Comparison of ENCODE assay signal across 21 cellular contexts in the genomic region with DNA sequence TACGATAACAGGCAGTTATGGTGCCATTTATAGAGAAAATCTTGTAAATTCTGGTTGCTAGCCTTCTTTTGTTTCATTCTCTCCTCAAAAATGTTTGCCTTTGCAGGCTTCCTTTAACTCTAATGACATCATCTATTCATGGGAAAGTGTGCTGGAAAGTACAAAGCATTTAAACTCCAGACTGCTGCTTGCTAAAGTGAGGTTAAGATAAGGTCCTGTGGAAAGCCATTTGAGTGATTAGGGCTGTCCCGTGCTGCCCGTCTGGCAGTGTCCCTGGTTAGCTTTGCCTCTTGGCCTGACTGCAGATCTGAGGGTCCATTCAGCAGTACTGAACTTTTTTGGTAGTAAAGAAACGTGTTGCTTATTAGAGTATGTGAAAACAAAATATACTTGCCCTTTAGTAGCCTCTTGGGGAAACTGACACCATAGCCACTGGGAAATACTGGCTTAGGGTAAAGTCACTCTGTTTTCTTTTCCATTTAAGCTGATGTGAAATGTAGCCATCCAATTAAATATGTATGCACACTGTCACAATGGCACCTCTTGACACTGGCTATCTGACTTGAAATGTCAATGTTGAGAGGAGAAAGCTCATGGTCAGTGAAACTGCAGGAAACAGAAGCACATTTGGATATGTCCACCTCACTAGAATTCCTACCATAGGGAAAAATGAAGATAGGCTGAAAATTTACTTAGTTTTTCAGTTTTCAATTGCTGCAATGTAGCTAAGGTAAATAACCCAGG.
DNase-seq lines count a peak whose midpoint lies in the region; ATAC-seq, FAIRE-seq and TF ChIP-seq lines count a peak whose summit lies in the region.
"Had no signal": no experiment of that assay in that cellular context is flagged by ENCODE, and none has a peak within 500 bp of the region (broad histone marks: within the 10 kb centered on the region; RNA-seq: fewer than 3 reads in every experiment).

No MANE protein-coding gene starts in this region.

- H3K36me3 ChIP-seq in HepG2 (replicated peaks in 1 of 2; ENCODE audit: control insufficient read depth in 1 of 2, insufficient read depth in 2 of 2, low read length in 2 of 2) (no peaks in the 10 kb centered on the region), right lobe of liver (no peaks in the 10 kb centered on the region), breast epithelium (no peaks in the 10 kb centered on the region)
- H3K36me3 ChIP-seq: gastrocnemius medialis had no signal

- in situ Hi-C loops in HepG2 (cut with HindIII; ENCODE audit: extremely low pct_ligation_motif_present, low pct_unique_long_range_greater_than_20kb) = no loop called here

- H3K4me1 ChIP-seq in HepG2 (ENCODE audit: insufficient read depth, low read length) (no peaks in the 10 kb centered on the region), right lobe of liver (no peaks in the 10 kb centered on the region), breast epithelium (no peaks in the 10 kb centered on the region)
- H3K4me1 ChIP-seq: gastrocnemius medialis had no signal

- H3K9me3 ChIP-seq in HepG2 (ENCODE audit: low read length) = no peaks in the 10 kb centered on the region
- no peaks in the 10 kb centered on the region for H3K9me3 ChIP-seq in right lobe of liver
- no peaks in the 10 kb centered on the region for H3K9me3 ChIP-seq in breast epithelium
- H3K9me3 ChIP-seq: gastrocnemius medialis had no signal

- BruUV-seq in HepG2 (replicated peaks; lab: Mats Ljungman, UMichigan) = no TSS peak

- no peak overlapping the region for H3K9ac ChIP-seq in HepG2 (ENCODE audit: insufficient read depth, low read depth, low read length)

- TF ChIP-seq POLR2A in HepG2 (IDR thresholded peaks at IDR 0.05; ENCODE audit: insufficient read depth in 1 of 2, low read depth in 2 of 2, low read length in 2 of 2) (no peak), right lobe of liver (IDR thresholded peaks at IDR 0.05) (no peak), breast epithelium (IDR thresholded peaks at IDR 0.05) (no peak)

- POLR2A ChIA-PET in HepG2 (lab: Yijun Ruan, JAX) = no interaction called here

- CTCF ChIA-PET in HepG2 (lab: Yijun Ruan, JAX; ENCODE audit: low intra/inter-chr PET ratio, low total read pairs) = no interaction called here

- H3K27ac ChIP-seq in HepG2 (ENCODE audit: extremely low read length, insufficient read depth, low read length) = no peak overlapping the region
- H3K27ac ChIP-seq in right lobe of liver = no peak overlapping the region
- H3K27ac ChIP-seq in breast epithelium = no peak overlapping the region
- H3K27ac ChIP-seq: dorsolateral prefrontal cortex, gastrocnemius medialis, PC-9, skin epidermis had no signal

- DNase-seq in HepG2 (ENCODE audit: low spot score) (no peak), right lobe of liver (no peak), Right ventricle myocardium inferior (ENCODE audit: missing footprints) (no peak), myocyte (ENCODE audit: low read depth) (peak; percentile 32), Ammon's horn (ENCODE audit: low spot score) (no peak), NCI-H526 (lab: John Stamatoyannopoulos, UW) (no peak), breast epithelium (ENCODE audit: low spot score in 2 of 2) (no peak)
- DNase-seq: activated CD4-positive, alpha-beta T cell treated with anti-CD3 and anti-CD28 coated beads for 4 hours; activated naive CD8-positive, alpha-beta T cell treated with anti-CD3 and anti-CD28 coated beads, Interleukin-2, amount 10 ng/mL, durations not matched to agents 7 days and 5 days; activated T-cell treated with anti-CD3 and anti-CD28 coated beads for 4 hours; COR-L47; dorsolateral prefrontal cortex; gastrocnemius medialis; KBM-7; naive B cell; NCI-H1694; NCI-H524; PC-9; stimulated activated naive CD8-positive, alpha-beta T cell treated with anti-CD3 and anti-CD28 coated beads, Interleukin-15, Interleukin-2, amounts not matched to agents 100 U/mL and 50 U/mL, for 24 hours had no signal

- H4K20me1 ChIP-seq in HepG2 (ENCODE audit: insufficient read depth, low read length) = no peaks in the 10 kb centered on the region

- no peak overlapping the region for H2AFZ ChIP-seq in HepG2 (ENCODE audit: low read length)
- H2AFZ ChIP-seq: PC-9 had no signal

- no peak overlapping the region for H3K4me2 ChIP-seq in HepG2 (ENCODE audit: low read depth, low read length)
- H3K4me2 ChIP-seq: PC-9 had no signal

- TF ChIP-seq CTCF in HepG2 (CRISPR knock-in tag; IDR thresholded peaks at IDR 0.05) = no peak
- TF ChIP-seq CTCF in right lobe of liver (IDR thresholded peaks at IDR 0.05) = no peak
- TF ChIP-seq CTCF in breast epithelium (IDR thresholded peaks at IDR 0.05) = no peak

- no peaks in the 10 kb centered on the region for H3K27me3 ChIP-seq in HepG2 (ENCODE audit: control insufficient read depth in 1 of 2, insufficient read depth in 2 of 2, low read length in 2 of 2)
- H3K27me3 ChIP-seq in right lobe of liver = no peaks in the 10 kb centered on the region
- H3K27me3 ChIP-seq in breast epithelium = no peaks in the 10 kb centered on the region
- H3K27me3 ChIP-seq: dorsolateral prefrontal cortex, gastrocnemius medialis had no signal

- ATAC-seq in HepG2 = no peak
- no peak for ATAC-seq in right lobe of liver
- ATAC-seq in Right ventricle myocardium inferior = peak; percentile 93
- no peak for ATAC-seq in HG03432 (IDR thresholded peaks at IDR 0.05; ENCODE audit: unreplicated experiment)
- ATAC-seq: gastrocnemius medialis had no signal

- no peaks in the 10 kb centered on the region for H3K79me2 ChIP-seq in HepG2 (ENCODE audit: insufficient read depth, low read length)

- TF ChIP-seq EP300 in HepG2 (IDR thresholded peaks at IDR 0.05; ENCODE audit: low read depth in 2 of 2, low read length in 2 of 2) (no peak), HepG2 (CRISPR knock-in tag; IDR thresholded peaks at IDR 0.05; ENCODE audit: borderline replicate concordance) (no peak)

- FAIRE-seq in HepG2 (lab: Jason Lieb, UNC) = no peak

- no peak for TF ChIP-seq RAD21 in HepG2 (CRISPR knock-in tag; IDR thresholded peaks at IDR 0.05)

- 12% methylated on average over 4 of the region's 4 CpGs for WGBS in HepG2 (ENCODE audit: low lambda C conversion rate)
- 37% methylated on average over 4 of the region's 4 CpGs for WGBS in right lobe of liver (ENCODE audit: insufficient coverage, low coverage, low lambda C conversion rate, missing lambda C conversion rate)

- H3K4me3 ChIP-seq in HepG2 (replicated peaks in 1 of 3; ENCODE audit: insufficient read depth in 1 of 3, low read depth in 2 of 3, low read length in 3 of 3) = no peak overlapping the region
- H3K4me3 ChIP-seq in right lobe of liver = no peak overlapping the region
- H3K4me3 ChIP-seq in breast epithelium = no peak overlapping the region
- H3K4me3 ChIP-seq: dorsolateral prefrontal cortex, gastrocnemius medialis, PC-9, skin epidermis had no signal

- intact Hi-C loops in HepG2 (cut with micrococcal nuclease; ENCODE audit: unreplicated experiment) (no loop called here), right lobe of liver (cut with DNase I) (no loop called here), Right ventricle myocardium inferior (cut with DNase I) (no loop called here), breast epithelium (cut with DNase I; ENCODE audit: low total_unique reads) (no loop called here)

TF ChIP-seq in HepG2, 621 proteins besides CTCF, POLR2A, EP300 and RAD21:
- TF ChIP-seq KDM1A (CRISPR knock-in tag; IDR thresholded peaks at IDR 0.05) = no peak
- TF ChIP-seq ATF7 (IDR thresholded peaks at IDR 0.05) = peak; percentile 65
- no peak for TF ChIP-seq ATF7 (CRISPR knock-in tag; IDR thresholded peaks at IDR 0.05)
